ENCODE assay signal across 8 cellular contexts in genomic region chr12:55073043-55074022, GRCh38. TPM values are rescaled to one million over a fixed set of nuclear protein-coding genes. Genes with fewer than 3 reads are reported as not detected.
DNase-seq lines count a peak whose midpoint lies in the region; ATAC-seq and TF ChIP-seq lines count a peak whose summit lies in the region.

No MANE protein-coding gene starts in this region.

- H3K4me3 ChIP-seq in SK-N-MC (no peak overlapping the region), trophoblast cell (ENCODE audit: low read depth, low read length) (no peak overlapping the region), upper lobe of right lung (no peak overlapping the region)

- peak; percentile 92 for TF ChIP-seq CTCF in upper lobe of right lung (IDR thresholded peaks at IDR 0.05)

- no CpG with 5 or more reads among the region's 8 CpGs for WGBS in trophoblast cell (ENCODE audit: extremely low coverage, insufficient coverage, insufficient read length)

- DNase-seq in Ammon's horn (ENCODE audit: low spot score), result peak; percentile 91
- peak; percentile 81 for DNase-seq in LoVo (ENCODE audit: low spot score)
- peak; percentile 70 for DNase-seq in SK-N-MC (ENCODE audit: low read depth, low spot score)
- peak; percentile 79 for DNase-seq in activated naive CD4-positive, alpha-beta T cell treated with Interleukin-2 at 50 U/mL for 16 hours
- DNase-seq in globus pallidus (ENCODE audit: low spot score), result peak; percentile 77
- DNase-seq in trophoblast cell, result peak; percentile 48 to 87
- DNase-seq in upper lobe of right lung, result peak; percentile 73

- no peak overlapping the region for H3K23ac ChIP-seq in trophoblast cell (ENCODE audit: low read length)

- H3K14ac ChIP-seq in trophoblast cell (ENCODE audit: low read length), result no peak overlapping the region

- intact Hi-C loops in upper lobe of right lung (cut with DNase I), result no loop called here

- no peak overlapping the region for H3K4ac ChIP-seq in trophoblast cell (ENCODE audit: low read depth, low read length)

- H3K9me3 ChIP-seq in SK-N-MC (ENCODE audit: low read depth, low read length), result no peaks in the 10 kb centered on the region
- H3K9me3 ChIP-seq in trophoblast cell (ENCODE audit: insufficient read depth, low read depth, low read length), result no peaks in the 10 kb centered on the region
- H3K9me3 ChIP-seq in upper lobe of right lung, result no peaks in the 10 kb centered on the region

- H3K36me3 ChIP-seq in SK-N-MC (ENCODE audit: insufficient read depth, low read length) (no peaks in the 10 kb centered on the region), trophoblast cell (ENCODE audit: control insufficient read depth in 1 of 2, insufficient read depth in 2 of 2, low read length in 2 of 2) (no peaks in the 10 kb centered on the region), upper lobe of right lung (no peaks in the 10 kb centered on the region)

- no peak overlapping the region for H2BK12ac ChIP-seq in trophoblast cell (ENCODE audit: low read length)

- H2BK5ac ChIP-seq in trophoblast cell (ENCODE audit: low read depth, low read length, poor library complexity), result no peak overlapping the region

- no peak overlapping the region for H3K9ac ChIP-seq in SK-N-MC (ENCODE audit: insufficient read length)
- no peak overlapping the region for H3K9ac ChIP-seq in trophoblast cell (ENCODE audit: low read length)

- H3K27me3 ChIP-seq in trophoblast cell (ENCODE audit: insufficient read depth, low read length) (no peaks in the 10 kb centered on the region), upper lobe of right lung (peaks cover 16% of the 10 kb centered on the region)

- H3K18ac ChIP-seq in trophoblast cell (ENCODE audit: low read length), result no peak overlapping the region

- no peaks in the 10 kb centered on the region for H3K79me2 ChIP-seq in trophoblast cell (ENCODE audit: control insufficient read depth, insufficient read depth, low read length, poor library complexity)

- no peak overlapping the region for H4K8ac ChIP-seq in trophoblast cell (ENCODE audit: low read depth, low read length)

- H4K12ac ChIP-seq in trophoblast cell (ENCODE audit: low read depth, low read length), result no peak overlapping the region

- no peak overlapping the region for H2AK5ac ChIP-seq in trophoblast cell (ENCODE audit: low read length)

- H3K4me1 ChIP-seq in trophoblast cell (ENCODE audit: control insufficient read depth in 1 of 2, insufficient read depth in 2 of 2, low read length in 2 of 2), result no peaks in the 10 kb centered on the region
- no peaks in the 10 kb centered on the region for H3K4me1 ChIP-seq in upper lobe of right lung

- no peak overlapping the region for H4K91ac ChIP-seq in trophoblast cell (ENCODE audit: low read depth, low read length)

- ATAC-seq in GM19023 (IDR thresholded peaks at IDR 0.05; ENCODE audit: unreplicated experiment), result peak; percentile 56
- peak; percentile 84 for ATAC-seq in upper lobe of right lung

- no peak overlapping the region for H2BK120ac ChIP-seq in trophoblast cell (ENCODE audit: insufficient read depth, low read length, poor library complexity)

- no peak overlapping the region for H2AFZ ChIP-seq in trophoblast cell (ENCODE audit: insufficient read depth, low read length, poor library complexity)

- H3K79me1 ChIP-seq in trophoblast cell (ENCODE audit: low read length), result no peaks in the 10 kb centered on the region

- H3K27ac ChIP-seq in SK-N-MC (no peak overlapping the region), trophoblast cell (ENCODE audit: low read depth, low read length) (no peak overlapping the region), upper lobe of right lung (no peak overlapping the region)

- no peak overlapping the region for H3K4me2 ChIP-seq in trophoblast cell (ENCODE audit: low read length)

RNA-seq across cellular contexts. Expression of gene OR9K2, which starts 52.9 kb away (rescaled TPM):
- not detected in 2 replicates for polyA plus RNA-seq in trophoblast cell (2013)
- total RNA-seq in upper lobe of right lung, result not detected

RNA-seq across cellular contexts. Expression of gene NEUROD4, which starts 53.6 kb away (rescaled TPM):
- polyA plus RNA-seq in trophoblast cell (2013), result not detected in 2 replicates
- not detected for total RNA-seq in upper lobe of right lung
